ENCODE assay signal across 10 cellular contexts in genomic region chr2:55420901-55421300, GRCh38. TPM values are rescaled to one million over a fixed set of nuclear protein-coding genes. Genes with fewer than 3 reads are reported as not detected.
A peak's percentile ranks its signal among the peaks of the same experiment; 100 is the strongest.
DNase-seq lines count a peak whose midpoint lies in the region; ATAC-seq and TF ChIP-seq lines count a peak whose summit lies in the region.
"Had no signal": no experiment of that assay in that cellular context is flagged by ENCODE, and none has a peak within 500 bp of the region (broad histone marks: within the 10 kb centered on the region; RNA-seq: fewer than 3 reads in every experiment).

No MANE protein-coding gene starts in this region.

- H3K27ac ChIP-seq in breast epithelium = no peak overlapping the region

- H3K36me3 ChIP-seq in breast epithelium = no peaks in the 10 kb centered on the region

- peak overlapping the region in 2 of 3 donors; percentile 92 to 95 for H3K4me3 ChIP-seq in breast epithelium

- H3K9me3 ChIP-seq in breast epithelium = no peaks in the 10 kb centered on the region

- no peak for TF ChIP-seq POLR2A in breast epithelium (IDR thresholded peaks at IDR 0.05)

- no peaks in the 10 kb centered on the region for H3K9me3 Mint-ChIP-seq in progenitor cell of endocrine pancreas (ENCODE audit: low read depth)
- H3K9me3 Mint-ChIP-seq: HFFc6 had no signal

- H3K4me1 ChIP-seq in breast epithelium = no peaks in the 10 kb centered on the region

- intact Hi-C loops in breast epithelium (cut with DNase I; ENCODE audit: low total_unique reads) = no loop called here

- no peak for ATAC-seq in GM19463 (IDR thresholded peaks at IDR 0.05; ENCODE audit: unreplicated experiment)

- H3K4me3 Mint-ChIP-seq in progenitor cell of endocrine pancreas (ENCODE audit: low read depth) = peak overlapping the region; percentile 21

- TF ChIP-seq CTCF in breast epithelium (IDR thresholded peaks at IDR 0.05) (no peak), progenitor cell of endocrine pancreas (IDR thresholded peaks at IDR 0.05; ENCODE audit: unreplicated experiment) (no peak)

- no peaks in the 10 kb centered on the region for H3K36me3 Mint-ChIP-seq in progenitor cell of endocrine pancreas (ENCODE audit: insufficient read depth)

- H3K27ac Mint-ChIP-seq in progenitor cell of endocrine pancreas = no peak overlapping the region

- H3K4me1 Mint-ChIP-seq in progenitor cell of endocrine pancreas (ENCODE audit: low read depth) = peaks cover 13% of the 10 kb centered on the region

- peaks cover 10% of the 10 kb centered on the region for H3K27me3 Mint-ChIP-seq in progenitor cell of endocrine pancreas

- H3K27me3 ChIP-seq in breast epithelium = no peaks in the 10 kb centered on the region

- DNase-seq in NCI-H1694 treated with DMSO at 0.1 percent for 48 hours (lab: John Stamatoyannopoulos, UW) (peak; percentile 36), NCI-H1694 (lab: John Stamatoyannopoulos, UW) (no peak), NAMALWA (ENCODE audit: low spot score) (peak; percentile 82), breast epithelium (ENCODE audit: low spot score in 2 of 2) (no peak), progenitor cell of endocrine pancreas (ENCODE audit: low spot score, unreplicated experiment) (no peak), anterior cingulate cortex (lab: John Stamatoyannopoulos, UW) (no peak), GM19240 (ENCODE audit: insufficient read length, low spot score) (no peak)
- DNase-seq: stimulated activated CD8-positive, alpha-beta memory T cell treated with anti-CD3 and anti-CD28 coated beads, Interleukin-4, amount 100 ng/mL, for 48 hours had no signal

RNA-seq across cellular contexts. Expression of gene CCDC88A, which starts 1.2 kb away (rescaled TPM):
- total RNA-seq in breast epithelium (10 to 100 TPM; 36.1 to 74.6 (median 50.1) TPM), progenitor cell of endocrine pancreas (77.1 and 81.1 TPM in 2 replicates)

Comparison
In these comparisons a context has a peak if more than half of its experiments do, and no peak if none do; other contexts are left out.
1. DNase-seq: peak in NCI-H1694 treated with DMSO at 0.1 percent for 48 hours (single experiment) and NAMALWA (single experiment); none in NCI-H1694 (single experiment), breast epithelium (0 of 2), progenitor cell of endocrine pancreas (single experiment), anterior cingulate cortex (0 of 58) and GM19240 (single experiment).